ENCODE assay signal across 17 cellular contexts in genomic region chr11:47233051-47233450, GRCh38. TPM values are rescaled to one million over a fixed set of nuclear protein-coding genes. Genes with fewer than 3 reads are reported as not detected.
DNase-seq lines count a peak whose midpoint lies in the region; ATAC-seq, FAIRE-seq and TF ChIP-seq lines count a peak whose summit lies in the region.
"Had no signal": no experiment of that assay in that cellular context is flagged by ENCODE, and none has a peak within 500 bp of the region (broad histone marks: within the 10 kb centered on the region; RNA-seq: fewer than 3 reads in every experiment).

No MANE protein-coding gene starts in this region.

- intact Hi-C loops in HepG2 (cut with micrococcal nuclease; ENCODE audit: unreplicated experiment): no loop called here

- H2AFZ ChIP-seq in HepG2 (ENCODE audit: low read length): no peak overlapping the region

- no peak for TF ChIP-seq CTCF in HepG2 (CRISPR knock-in tag; IDR thresholded peaks at IDR 0.05)

- TF ChIP-seq POLR2A in HepG2 (IDR thresholded peaks at IDR 0.05; ENCODE audit: insufficient read depth in 1 of 2, low read depth in 2 of 2, low read length in 2 of 2): no peak

- H3K4me3 ChIP-seq in HepG2 (replicated peaks in 1 of 3; ENCODE audit: insufficient read depth in 1 of 3, low read depth in 2 of 3, low read length in 3 of 3): no peak overlapping the region

- no peak overlapping the region for H3K27ac ChIP-seq in HepG2 (ENCODE audit: extremely low read length, insufficient read depth, low read length)

- 88% methylated on average over 4 of the region's 4 CpGs for WGBS in HepG2 (ENCODE audit: low lambda C conversion rate)

- POLR2A ChIA-PET in HepG2 (lab: Yijun Ruan, JAX): interaction anchor here (1.1 to 3.2 kb wide), 12 partner anchors 12 to 55 kb away, joined by 3 to 25 read pairs (median 6); partner anchors contain the start of genes ACP2, DDB2, NR1H3 and PACSIN3

- no TSS peak for BruUV-seq in HepG2 (replicated peaks; lab: Mats Ljungman, UMichigan)

- peaks cover 16% of the 10 kb centered on the region for H3K4me1 ChIP-seq in HepG2 (ENCODE audit: insufficient read depth, low read length)
- H3K4me1 ChIP-seq: BE2C had no signal

- H3K4me3 Mint-ChIP-seq in activated T-cell treated with anti-CD3 and anti-CD28 coated beads, Interleukin-2, amount 50 U/mL, for 24 hours: no peak overlapping the region
- H3K4me3 Mint-ChIP-seq in activated T-cell treated with anti-CD3 and anti-CD28 coated beads, Interleukin-2, amount 50 U/mL, for 72 hours: no peak overlapping the region
- H3K4me3 Mint-ChIP-seq: CD8-positive, alpha-beta T cell had no signal

- no peak for TF ChIP-seq EP300 in HepG2 (IDR thresholded peaks at IDR 0.05; ENCODE audit: low read depth in 2 of 2, low read length in 2 of 2)
- TF ChIP-seq EP300 in HepG2 (CRISPR knock-in tag; IDR thresholded peaks at IDR 0.05; ENCODE audit: borderline replicate concordance): no peak

- H3K27me3 ChIP-seq in HepG2 (ENCODE audit: control insufficient read depth in 1 of 2, insufficient read depth in 2 of 2, low read length in 2 of 2): no peaks in the 10 kb centered on the region
- H3K27me3 ChIP-seq: BE2C had no signal

- TF ChIP-seq RAD21 in HepG2 (CRISPR knock-in tag; IDR thresholded peaks at IDR 0.05): no peak

- in situ Hi-C loops in HepG2 (cut with HindIII; ENCODE audit: extremely low pct_ligation_motif_present, low pct_unique_long_range_greater_than_20kb): no loop called here

- H3K27me3 Mint-ChIP-seq in activated T-cell treated with anti-CD3 and anti-CD28 coated beads, Interleukin-2, amount 50 U/mL, for 24 hours: no peaks in the 10 kb centered on the region
- no peaks in the 10 kb centered on the region for H3K27me3 Mint-ChIP-seq in activated T-cell treated with anti-CD3 and anti-CD28 coated beads, Interleukin-2, amount 50 U/mL, for 72 hours (ENCODE audit: low read depth)

- CTCF ChIA-PET in HepG2 (lab: Yijun Ruan, JAX; ENCODE audit: low intra/inter-chr PET ratio, low total read pairs): interaction anchor here (2.3 kb wide), 1 partner anchor 122 kb away, joined by 9 read pairs; no protein-coding TSS in a partner anchor

- no peak for DNase-seq in activated T-cell treated with anti-CD3 and anti-CD28 coated beads, Interleukin-2, amount 50 U/mL, for 24 hours
- no peak for DNase-seq in activated T-cell treated with anti-CD3 and anti-CD28 coated beads, Interleukin-2, amount 50 U/mL, for 72 hours
- DNase-seq in HepG2 (ENCODE audit: low spot score) (no peak), NCI-H1694 (lab: John Stamatoyannopoulos, UW) (no peak)
- no peak for DNase-seq in activated CD4-positive, alpha-beta T cell treated with anti-CD3 and anti-CD28 coated beads, Interleukin-2, amount 50 U/mL, for 48 hours
- DNase-seq: BE2C; CD8-positive, alpha-beta T cell; DMS79 treated with DMSO at 0.1 percent for 48 hours; KG1; NCI-H1436; NCI-H2029 treated with DMSO at 0.1 percent for 48 hours; NCI-H2171 treated with DMSO at 0.1 percent for 48 hours; NCI-H446 treated with DMSO at 0.1 percent for 48 hours; NK-92 treated with Interleukin-12 subunit alpha and Interleukin-12 subunit beta, amount 100 ng/mL, for 24 hours had no signal

- no peak overlapping the region for H3K9ac ChIP-seq in HepG2 (ENCODE audit: insufficient read depth, low read depth, low read length)

- peak overlapping the region; percentile 37 for H3K27ac Mint-ChIP-seq in activated T-cell treated with anti-CD3 and anti-CD28 coated beads, Interleukin-2, amount 50 U/mL, for 24 hours
- H3K27ac Mint-ChIP-seq in activated T-cell treated with anti-CD3 and anti-CD28 coated beads, Interleukin-2, amount 50 U/mL, for 72 hours: no peak overlapping the region

- no peaks in the 10 kb centered on the region; the same call in 1 of the 2 replicates for H4K20me1 ChIP-seq in HepG2 (ENCODE audit: insufficient read depth, low read length)

- no peak overlapping the region for H3K4me2 ChIP-seq in HepG2 (ENCODE audit: low read depth, low read length)

- FAIRE-seq in HepG2 (lab: Jason Lieb, UNC): no peak
- FAIRE-seq: D721Med had no signal

- peaks cover 89% of the 10 kb centered on the region for H3K36me3 Mint-ChIP-seq in activated T-cell treated with anti-CD3 and anti-CD28 coated beads, Interleukin-2, amount 50 U/mL, for 24 hours (ENCODE audit: low read depth)
- peaks cover 18 to 46% of the 10 kb centered on the region in 2 donors for H3K36me3 Mint-ChIP-seq in activated T-cell treated with anti-CD3 and anti-CD28 coated beads, Interleukin-2, amount 50 U/mL, for 72 hours (ENCODE audit: insufficient read depth in 2 of 2)

- no peaks in the 10 kb centered on the region for H3K79me2 ChIP-seq in HepG2 (ENCODE audit: insufficient read depth, low read length)

- no peaks in the 10 kb centered on the region for H3K9me3 Mint-ChIP-seq in activated T-cell treated with anti-CD3 and anti-CD28 coated beads, Interleukin-2, amount 50 U/mL, for 24 hours
- no peaks in the 10 kb centered on the region for H3K9me3 Mint-ChIP-seq in activated T-cell treated with anti-CD3 and anti-CD28 coated beads, Interleukin-2, amount 50 U/mL, for 72 hours
- H3K9me3 Mint-ChIP-seq: CD8-positive, alpha-beta T cell had no signal

- H3K4me1 Mint-ChIP-seq in activated T-cell treated with anti-CD3 and anti-CD28 coated beads, Interleukin-2, amount 50 U/mL, for 24 hours (ENCODE audit: low read depth): peaks cover 32% of the 10 kb centered on the region
- peaks cover 37% of the 10 kb centered on the region for H3K4me1 Mint-ChIP-seq in activated T-cell treated with anti-CD3 and anti-CD28 coated beads, Interleukin-2, amount 50 U/mL, for 72 hours (ENCODE audit: low read depth)

- no peak for ATAC-seq in activated T-cell treated with anti-CD3 and anti-CD28 coated beads, Interleukin-2, amount 50 U/mL, for 72 hours (replicated peaks in 1 of 2)
- ATAC-seq in HepG2: peak; percentile 43
- ATAC-seq in HG02970 (IDR thresholded peaks at IDR 0.05; ENCODE audit: low FRiP score, unreplicated experiment): no peak
- ATAC-seq: CD8-positive, alpha-beta T cell had no signal

- no peaks in the 10 kb centered on the region for H3K9me3 ChIP-seq in HepG2 (ENCODE audit: low read length)
- H3K9me3 ChIP-seq: BE2C had no signal

- H3K36me3 ChIP-seq in HepG2 (replicated peaks in 1 of 2; ENCODE audit: control insufficient read depth in 1 of 2, insufficient read depth in 2 of 2, low read length in 2 of 2): peaks cover 15 to 32% of the 10 kb centered on the region in 2 experiments
- H3K36me3 ChIP-seq: BE2C had no signal

RNA-seq across cellular contexts. Expression of gene ACP2, which starts 15.6 kb away (rescaled TPM):
- 10 to 100 TPM in 1 of 2 donors, 1 to 10 TPM in 1; 8.8 to 12.8 TPM for total RNA-seq in activated T-cell treated with anti-CD3 and anti-CD28 coated beads, Interleukin-2, amount 50 U/mL, for 72 hours
- 7.8 and 20.2 TPM in 2 replicates for total RNA-seq in HepG2 (2016; rRNA removed; fragmentation: Illumina TruSeq; extraction: Trizol)
- total RNA-seq in HepG2 (2016; cell fraction: cytosol; rRNA removed; fragmentation: Illumina TruSeq; extraction: Trizol; ENCODE audit: low read depth): 4.1 and 4.5 TPM in 2 replicates
- total RNA-seq in HepG2 (2016; cell fraction: insoluble cytoplasmic fraction; rRNA removed; fragmentation: Illumina TruSeq; extraction: Trizol): 6.4 and 19.4 TPM in 2 replicates
- total RNA-seq in HepG2 (2016; cell fraction: membrane; rRNA removed; fragmentation: Illumina TruSeq; extraction: Trizol): 7.4 and 7.6 TPM in 2 replicates
- total RNA-seq in HepG2 (2016; cell fraction: nucleus; rRNA removed; fragmentation: Illumina TruSeq; extraction: Trizol): 22.3 and 27.4 TPM in 2 replicates
- 17.7 and 27.5 TPM in 2 replicates for polyA plus RNA-seq in HepG2 (2011; rRNA removed)
- polyA plus RNA-seq in HepG2 (2011; cell fraction: cytosol; rRNA removed): 11.6 and 12.5 TPM in 2 replicates
- polyA plus RNA-seq in HepG2 (2011; cell fraction: nucleus; rRNA removed): 57.6 and 68.7 TPM in 2 replicates
- 14.7 and 15.9 TPM in 2 replicates for polyA plus RNA-seq in HepG2 (2012)
- 3.3 and 3.6 TPM in 2 replicates for polyA plus RNA-seq in HepG2 (2016; cell fraction: cytosol; fragmentation: Illumina TruSeq; extraction: Trizol; ENCODE audit: low read depth)
- polyA plus RNA-seq in HepG2 (2016; cell fraction: insoluble cytoplasmic fraction; fragmentation: Illumina TruSeq; extraction: Trizol; ENCODE audit: low read depth): 6.0 and 8.7 TPM in 2 replicates
- polyA plus RNA-seq in HepG2 (2016; cell fraction: membrane; fragmentation: Illumina TruSeq; extraction: Trizol; ENCODE audit: low read depth): 6.0 and 6.5 TPM in 2 replicates
- 38.9 and 42.1 TPM in 2 replicates for polyA plus RNA-seq in HepG2 (2016; cell fraction: nucleus; fragmentation: Illumina TruSeq; extraction: Trizol; ENCODE audit: insufficient read depth, low read depth)
- polyA minus RNA-seq in HepG2 (2011; rRNA and poly(A)+ RNA removed; ENCODE audit: low replicate concordance): 55.8 and 92.1 TPM in 2 replicates
- polyA minus RNA-seq in HepG2 (2011; cell fraction: cytosol; rRNA and poly(A)+ RNA removed): 13.0 and 13.5 TPM in 2 replicates
- 35.7 and 37.6 TPM in 2 replicates for polyA minus RNA-seq in HepG2 (2011; cell fraction: nucleus; rRNA and poly(A)+ RNA removed)

RNA-seq across cellular contexts. Expression of gene DDB2, which starts 18.3 kb away (rescaled TPM):
- 100 to 1,000 TPM; 306 to 397 TPM for total RNA-seq in activated T-cell treated with anti-CD3 and anti-CD28 coated beads, Interleukin-2, amount 50 U/mL, for 72 hours
- 83.4 and 88.1 TPM in 2 replicates for total RNA-seq in HepG2 (2016; rRNA removed; fragmentation: Illumina TruSeq; extraction: Trizol)
- total RNA-seq in HepG2 (2016; cell fraction: cytosol; rRNA removed; fragmentation: Illumina TruSeq; extraction: Trizol; ENCODE audit: low read depth): 42.2 and 43.5 TPM in 2 replicates
- 83.5 and 97.1 TPM in 2 replicates for total RNA-seq in HepG2 (2016; cell fraction: insoluble cytoplasmic fraction; rRNA removed; fragmentation: Illumina TruSeq; extraction: Trizol)
- total RNA-seq in HepG2 (2016; cell fraction: membrane; rRNA removed; fragmentation: Illumina TruSeq; extraction: Trizol): 57.3 and 60.8 TPM in 2 replicates
- 58.4 and 60.1 TPM in 2 replicates for total RNA-seq in HepG2 (2016; cell fraction: nucleus; rRNA removed; fragmentation: Illumina TruSeq; extraction: Trizol)
- 66.8 and 71.4 TPM in 2 replicates for polyA plus RNA-seq in HepG2 (2011; rRNA removed)
- polyA plus RNA-seq in HepG2 (2011; cell fraction: cytosol; rRNA removed): 52.8 and 58.0 TPM in 2 replicates
- 181 and 193 TPM in 2 replicates for polyA plus RNA-seq in HepG2 (2011; cell fraction: nucleus; rRNA removed)
- polyA plus RNA-seq in HepG2 (2012): 46.8 and 59.0 TPM in 2 replicates
- 33.5 and 35.4 TPM in 2 replicates for polyA plus RNA-seq in HepG2 (2016; cell fraction: cytosol; fragmentation: Illumina TruSeq; extraction: Trizol; ENCODE audit: low read depth)
- polyA plus RNA-seq in HepG2 (2016; cell fraction: insoluble cytoplasmic fraction; fragmentation: Illumina TruSeq; extraction: Trizol; ENCODE audit: low read depth): 91.3 and 93.6 TPM in 2 replicates
- 43.2 and 43.8 TPM in 2 replicates for polyA plus RNA-seq in HepG2 (2016; cell fraction: membrane; fragmentation: Illumina TruSeq; extraction: Trizol; ENCODE audit: low read depth)
- 125 and 136 TPM in 2 replicates for polyA plus RNA-seq in HepG2 (2016; cell fraction: nucleus; fragmentation: Illumina TruSeq; extraction: Trizol; ENCODE audit: insufficient read depth, low read depth)
- 62.5 and 94.9 TPM in 2 replicates for polyA minus RNA-seq in HepG2 (2011; rRNA and poly(A)+ RNA removed; ENCODE audit: low replicate concordance)
- polyA minus RNA-seq in HepG2 (2011; cell fraction: cytosol; rRNA and poly(A)+ RNA removed): 19.2 and 26.2 TPM in 2 replicates
- polyA minus RNA-seq in HepG2 (2011; cell fraction: nucleus; rRNA and poly(A)+ RNA removed): 62.4 and 65.9 TPM in 2 replicates

RNA-seq across cellular contexts. Expression of gene NR1H3, which starts 24.7 kb away (rescaled TPM):
- total RNA-seq in activated T-cell treated with anti-CD3 and anti-CD28 coated beads, Interleukin-2, amount 50 U/mL, for 72 hours: 10 to 100 TPM in 1 of 2 donors, 1 to 10 TPM in 1; 8.1 to 16.1 TPM
- total RNA-seq in HepG2 (2016; rRNA removed; fragmentation: Illumina TruSeq; extraction: Trizol): 36.5 and 41.8 TPM in 2 replicates
- total RNA-seq in HepG2 (2016; cell fraction: cytosol; rRNA removed; fragmentation: Illumina TruSeq; extraction: Trizol; ENCODE audit: low read depth): 22.0 and 26.3 TPM in 2 replicates
- 41.4 and 43.5 TPM in 2 replicates for total RNA-seq in HepG2 (2016; cell fraction: insoluble cytoplasmic fraction; rRNA removed; fragmentation: Illumina TruSeq; extraction: Trizol)
- 46.0 and 47.2 TPM in 2 replicates for total RNA-seq in HepG2 (2016; cell fraction: membrane; rRNA removed; fragmentation: Illumina TruSeq; extraction: Trizol)
- total RNA-seq in HepG2 (2016; cell fraction: nucleus; rRNA removed; fragmentation: Illumina TruSeq; extraction: Trizol): 30.2 and 30.9 TPM in 2 replicates
- polyA plus RNA-seq in HepG2 (2011; rRNA removed): 102 and 115 TPM in 2 replicates
- polyA plus RNA-seq in HepG2 (2011; cell fraction: cytosol; rRNA removed): 63.3 and 100 TPM in 2 replicates
- 260 and 267 TPM in 2 replicates for polyA plus RNA-seq in HepG2 (2011; cell fraction: nucleus; rRNA removed)
- polyA plus RNA-seq in HepG2 (2012): 31.6 and 34.5 TPM in 2 replicates
- polyA plus RNA-seq in HepG2 (2016; cell fraction: cytosol; fragmentation: Illumina TruSeq; extraction: Trizol; ENCODE audit: low read depth): 18.8 and 21.2 TPM in 2 replicates
- 29.3 and 35.1 TPM in 2 replicates for polyA plus RNA-seq in HepG2 (2016; cell fraction: insoluble cytoplasmic fraction; fragmentation: Illumina TruSeq; extraction: Trizol; ENCODE audit: low read depth)
- 29.5 and 32.4 TPM in 2 replicates for polyA plus RNA-seq in HepG2 (2016; cell fraction: membrane; fragmentation: Illumina TruSeq; extraction: Trizol; ENCODE audit: low read depth)
- polyA plus RNA-seq in HepG2 (2016; cell fraction: nucleus; fragmentation: Illumina TruSeq; extraction: Trizol; ENCODE audit: insufficient read depth, low read depth): 72.4 and 72.5 TPM in 2 replicates
- 123 and 184 TPM in 2 replicates for polyA minus RNA-seq in HepG2 (2011; rRNA and poly(A)+ RNA removed; ENCODE audit: low replicate concordance)
- polyA minus RNA-seq in HepG2 (2011; cell fraction: cytosol; rRNA and poly(A)+ RNA removed): 21.1 and 25.4 TPM in 2 replicates
- 36.3 and 39.8 TPM in 2 replicates for polyA minus RNA-seq in HepG2 (2011; cell fraction: nucleus; rRNA and poly(A)+ RNA removed)

RNA-seq across cellular contexts. Expression of gene MADD, which starts 36.9 kb away (rescaled TPM):
- 10 to 100 TPM; 68.6 to 73.5 TPM for total RNA-seq in activated T-cell treated with anti-CD3 and anti-CD28 coated beads, Interleukin-2, amount 50 U/mL, for 72 hours
- total RNA-seq in HepG2 (2016; rRNA removed; fragmentation: Illumina TruSeq; extraction: Trizol): 16.4 and 18.0 TPM in 2 replicates
- 3.6 and 4.8 TPM in 2 replicates for total RNA-seq in HepG2 (2016; cell fraction: cytosol; rRNA removed; fragmentation: Illumina TruSeq; extraction: Trizol; ENCODE audit: low read depth)
- total RNA-seq in HepG2 (2016; cell fraction: insoluble cytoplasmic fraction; rRNA removed; fragmentation: Illumina TruSeq; extraction: Trizol): 14.2 and 17.9 TPM in 2 replicates
- total RNA-seq in HepG2 (2016; cell fraction: membrane; rRNA removed; fragmentation: Illumina TruSeq; extraction: Trizol): 5.8 and 6.9 TPM in 2 replicates
- total RNA-seq in HepG2 (2016; cell fraction: nucleus; rRNA removed; fragmentation: Illumina TruSeq; extraction: Trizol): 21.5 and 24.2 TPM in 2 replicates
- 29.2 and 30.1 TPM in 2 replicates for polyA plus RNA-seq in HepG2 (2011; rRNA removed)
- 18.0 and 18.1 TPM in 2 replicates for polyA plus RNA-seq in HepG2 (2011; cell fraction: cytosol; rRNA removed)
- polyA plus RNA-seq in HepG2 (2011; cell fraction: nucleus; rRNA removed): 70.7 and 85.3 TPM in 2 replicates
- 18.8 and 27.6 TPM in 2 replicates for polyA plus RNA-seq in HepG2 (2012)
- polyA plus RNA-seq in HepG2 (2016; cell fraction: cytosol; fragmentation: Illumina TruSeq; extraction: Trizol; ENCODE audit: low read depth): 0.83 and 0.84 TPM in 2 replicates
- polyA plus RNA-seq in HepG2 (2016; cell fraction: insoluble cytoplasmic fraction; fragmentation: Illumina TruSeq; extraction: Trizol; ENCODE audit: low read depth): 11.1 and 13.7 TPM in 2 replicates
- 2.4 TPM in 2 replicates for polyA plus RNA-seq in HepG2 (2016; cell fraction: membrane; fragmentation: Illumina TruSeq; extraction: Trizol; ENCODE audit: low read depth)
- polyA plus RNA-seq in HepG2 (2016; cell fraction: nucleus; fragmentation: Illumina TruSeq; extraction: Trizol; ENCODE audit: insufficient read depth, low read depth): 52.0 and 53.3 TPM in 2 replicates
- polyA minus RNA-seq in HepG2 (2011; rRNA and poly(A)+ RNA removed; ENCODE audit: low replicate concordance): 124 and 272 TPM in 2 replicates
- 14.4 and 19.1 TPM in 2 replicates for polyA minus RNA-seq in HepG2 (2011; cell fraction: cytosol; rRNA and poly(A)+ RNA removed)
- polyA minus RNA-seq in HepG2 (2011; cell fraction: nucleus; rRNA and poly(A)+ RNA removed): 40.8 and 44.3 TPM in 2 replicates

RNA-seq across cellular contexts. Expression of gene PACSIN3, which starts 46.8 kb away (rescaled TPM):
- 10 to 100 TPM in 1 of 2 donors, 1 to 10 TPM in 1; 4.6 to 10.2 TPM for total RNA-seq in activated T-cell treated with anti-CD3 and anti-CD28 coated beads, Interleukin-2, amount 50 U/mL, for 72 hours
- 86.4 and 93.3 TPM in 2 replicates for total RNA-seq in HepG2 (2016; rRNA removed; fragmentation: Illumina TruSeq; extraction: Trizol)
- total RNA-seq in HepG2 (2016; cell fraction: cytosol; rRNA removed; fragmentation: Illumina TruSeq; extraction: Trizol; ENCODE audit: low read depth): 23.5 and 25.6 TPM in 2 replicates
- total RNA-seq in HepG2 (2016; cell fraction: insoluble cytoplasmic fraction; rRNA removed; fragmentation: Illumina TruSeq; extraction: Trizol): 85.9 and 101 TPM in 2 replicates
- 44.9 and 52.0 TPM in 2 replicates for total RNA-seq in HepG2 (2016; cell fraction: membrane; rRNA removed; fragmentation: Illumina TruSeq; extraction: Trizol)
- 48.3 and 58.6 TPM in 2 replicates for total RNA-seq in HepG2 (2016; cell fraction: nucleus; rRNA removed; fragmentation: Illumina TruSeq; extraction: Trizol)
- polyA plus RNA-seq in HepG2 (2011; rRNA removed): 47.9 and 56.8 TPM in 2 replicates
- polyA plus RNA-seq in HepG2 (2011; cell fraction: cytosol; rRNA removed): 46.8 and 58.3 TPM in 2 replicates
- 69.7 and 70.5 TPM in 2 replicates for polyA plus RNA-seq in HepG2 (2011; cell fraction: nucleus; rRNA removed)
- 37.6 and 45.0 TPM in 2 replicates for polyA plus RNA-seq in HepG2 (2012)
- 19.9 and 22.2 TPM in 2 replicates for polyA plus RNA-seq in HepG2 (2016; cell fraction: cytosol; fragmentation: Illumina TruSeq; extraction: Trizol; ENCODE audit: low read depth)
- 75.8 and 91.5 TPM in 2 replicates for polyA plus RNA-seq in HepG2 (2016; cell fraction: insoluble cytoplasmic fraction; fragmentation: Illumina TruSeq; extraction: Trizol; ENCODE audit: low read depth)
- polyA plus RNA-seq in HepG2 (2016; cell fraction: membrane; fragmentation: Illumina TruSeq; extraction: Trizol; ENCODE audit: low read depth): 36.6 and 40.8 TPM in 2 replicates
- 92.3 and 96.2 TPM in 2 replicates for polyA plus RNA-seq in HepG2 (2016; cell fraction: nucleus; fragmentation: Illumina TruSeq; extraction: Trizol; ENCODE audit: insufficient read depth, low read depth)
- polyA minus RNA-seq in HepG2 (2011; rRNA and poly(A)+ RNA removed; ENCODE audit: low replicate concordance): 46.1 and 86.9 TPM in 2 replicates
- polyA minus RNA-seq in HepG2 (2011; cell fraction: cytosol; rRNA and poly(A)+ RNA removed): 31.6 and 35.2 TPM in 2 replicates
- 26.5 and 27.4 TPM in 2 replicates for polyA minus RNA-seq in HepG2 (2011; cell fraction: nucleus; rRNA and poly(A)+ RNA removed)
- total RNA-seq: CD8-positive, alpha-beta T cell; OCI-LY7 had no signal
